Comparison of ENCODE assay signal across 10 cellular contexts in genomic region chr22:30210235-30210831, GRCh38. TPM values are rescaled to one million over a fixed set of nuclear protein-coding genes. Genes with fewer than 3 reads are reported as not detected.
DNase-seq lines count a peak whose midpoint lies in the region; ATAC-seq and TF ChIP-seq lines count a peak whose summit lies in the region.
"Had no signal": no experiment of that assay in that cellular context is flagged by ENCODE, and none has a peak within 500 bp of the region (broad histone marks: within the 10 kb centered on the region; RNA-seq: fewer than 3 reads in every experiment).

No MANE protein-coding gene starts in this region.

- no peaks in the 10 kb centered on the region for H3K27me3 ChIP-seq in PC-3 (ENCODE audit: low read length)

- TF ChIP-seq CTCF in Calu3 (IDR thresholded peaks at IDR 0.05; ENCODE audit: unreplicated experiment): no peak
- no peak for TF ChIP-seq CTCF in PC-3 (conservative IDR thresholded peaks at IDR 0.05; ENCODE audit: low read depth, low read length)
- TF ChIP-seq CTCF in osteocyte (IDR thresholded peaks at IDR 0.05): no peak

- DNase-seq in Calu3 (peak; percentile 96), PC-3 (peak; percentile 97), osteocyte (ENCODE audit: extremely low spot score, unreplicated experiment) (no peak), iPS-NIHi11 (ENCODE audit: low spot score) (no peak), amniotic stem cell (lab: John Stamatoyannopoulos, UW) (no peak), SIG-M5 treated with dmso at 0.1 percent for 504 hours (lab: John Stamatoyannopoulos, UW; ENCODE audit: unreplicated experiment) (no peak)
- no peak for DNase-seq in stimulated activated naive B cell treated with anti-CD40 and anti-IgM and Interleukin-4, amounts not matched to agents 10 μg/mL and 1 μg/mL and 100 μg/mL, for 72 hours
- DNase-seq: activated CD8-positive, alpha-beta memory T cell treated with anti-CD3 and anti-CD28 coated beads, Interleukin-2, amount 10 ng/mL, durations not matched to agents 7 days and 5 days had no signal

- no peaks in the 10 kb centered on the region for H3K9me2 ChIP-seq in PC-3 (replicated peaks; ENCODE audit: low read length)

- H3K36me3 Mint-ChIP-seq in Calu3 (ENCODE audit: insufficient read depth, unreplicated experiment) (peaks cover 68% of the 10 kb centered on the region), osteocyte (ENCODE audit: unreplicated experiment) (no peaks in the 10 kb centered on the region)
- no peaks in the 10 kb centered on the region for H3K36me3 Mint-ChIP-seq in stimulated activated naive B cell treated with anti-CD40 and anti-IgM and Interleukin-4, amounts not matched to agents 10 μg/mL and 1 μg/mL and 100 μg/mL, for 72 hours
- H3K36me3 Mint-ChIP-seq: activated CD8-positive, alpha-beta memory T cell treated with anti-CD3 and anti-CD28 coated beads, Interleukin-2, amount 10 ng/mL, durations not matched to agents 7 days and 5 days had no signal

- peaks cover 84% of the 10 kb centered on the region for H3K4me1 ChIP-seq in PC-3 (ENCODE audit: insufficient read depth, low read length)

- no peaks in the 10 kb centered on the region for H3K27me3 Mint-ChIP-seq in Calu3 (ENCODE audit: unreplicated experiment)
- no peaks in the 10 kb centered on the region for H3K27me3 Mint-ChIP-seq in osteocyte (ENCODE audit: unreplicated experiment)
- H3K27me3 Mint-ChIP-seq in stimulated activated naive B cell treated with anti-CD40 and anti-IgM and Interleukin-4, amounts not matched to agents 10 μg/mL and 1 μg/mL and 100 μg/mL, for 72 hours: peaks cover 14 to 15% of the 10 kb centered on the region in 2 donors
- H3K27me3 Mint-ChIP-seq: activated CD8-positive, alpha-beta memory T cell treated with anti-CD3 and anti-CD28 coated beads, Interleukin-2, amount 10 ng/mL, durations not matched to agents 7 days and 5 days had no signal

- no TSS peak for BruUV-seq in Calu3 (replicated peaks; lab: Mats Ljungman, UMichigan)
- no TSS peak for BruUV-seq in PC-3 (replicated peaks; lab: Mats Ljungman, UMichigan)

- H3K36me3 ChIP-seq in PC-3 (ENCODE audit: low read depth, low read length): no peaks in the 10 kb centered on the region

- peak overlapping the region; percentile 63 for H3K4me2 ChIP-seq in PC-3 (ENCODE audit: low read length)
- H3K4me2 ChIP-seq: KMS-11 had no signal

- peak; percentile 52 for ATAC-seq in PC-3
- ATAC-seq in esophagus mucosa: peak; percentile 71
- ATAC-seq in stimulated activated naive B cell treated with anti-CD40 and anti-IgM and Interleukin-4, amounts not matched to agents 10 μg/mL and 1 μg/mL and 100 μg/mL, for 72 hours (replicated peaks): no peak
- ATAC-seq: activated CD8-positive, alpha-beta memory T cell treated with anti-CD3 and anti-CD28 coated beads, Interleukin-2, amount 10 ng/mL, durations not matched to agents 7 days and 5 days had no signal

- no peak overlapping the region for H2AFZ ChIP-seq in PC-3 (ENCODE audit: low read length)

- H3K9me3 Mint-ChIP-seq in Calu3 (ENCODE audit: low read depth, unreplicated experiment) (no peaks in the 10 kb centered on the region), osteocyte (ENCODE audit: unreplicated experiment) (no peaks in the 10 kb centered on the region)
- H3K9me3 Mint-ChIP-seq in stimulated activated naive B cell treated with anti-CD40 and anti-IgM and Interleukin-4, amounts not matched to agents 10 μg/mL and 1 μg/mL and 100 μg/mL, for 72 hours: no peaks in the 10 kb centered on the region

- H3K79me2 ChIP-seq in PC-3 (ENCODE audit: low read length): 0 out of 2 replicates have a peak, but pooled peaks cover 5% of the 10 kb centered on the region

- H3K4me3 Mint-ChIP-seq in Calu3 (ENCODE audit: low read depth, unreplicated experiment) (peak overlapping the region; percentile 43), osteocyte (ENCODE audit: unreplicated experiment) (no peak overlapping the region)
- no peak overlapping the region for H3K4me3 Mint-ChIP-seq in stimulated activated naive B cell treated with anti-CD40 and anti-IgM and Interleukin-4, amounts not matched to agents 10 μg/mL and 1 μg/mL and 100 μg/mL, for 72 hours
- H3K4me3 Mint-ChIP-seq: activated CD8-positive, alpha-beta memory T cell treated with anti-CD3 and anti-CD28 coated beads, Interleukin-2, amount 10 ng/mL, durations not matched to agents 7 days and 5 days had no signal

- no peaks in the 10 kb centered on the region for H3K9me3 ChIP-seq in PC-3 (ENCODE audit: low read length)

- peak overlapping the region; percentile 100 for H3K27ac ChIP-seq in PC-3 (ENCODE audit: low read length)
- H3K27ac ChIP-seq: KMS-11 had no signal

- H3K4me3 ChIP-seq in PC-3 (ENCODE audit: low read length): 0 out of 2 replicates have a peak overlapping the region, but pooled peaks have one; percentile 13

- H3K27ac Mint-ChIP-seq in Calu3 (ENCODE audit: unreplicated experiment): peak overlapping the region; percentile 99
- H3K27ac Mint-ChIP-seq in osteocyte (ENCODE audit: unreplicated experiment): peak overlapping the region; percentile 55
- no peak overlapping the region for H3K27ac Mint-ChIP-seq in stimulated activated naive B cell treated with anti-CD40 and anti-IgM and Interleukin-4, amounts not matched to agents 10 μg/mL and 1 μg/mL and 100 μg/mL, for 72 hours
- H3K27ac Mint-ChIP-seq: activated CD8-positive, alpha-beta memory T cell treated with anti-CD3 and anti-CD28 coated beads, Interleukin-2, amount 10 ng/mL, durations not matched to agents 7 days and 5 days had no signal

- POLR2A ChIA-PET in PC-3 (lab: Charles Lee; ENCODE audit: unreplicated experiment): interaction anchor here (0.5 to 1.1 kb wide), 9 partner anchors 8 to 102 kb away, joined by 3 to 15 read pairs (median 5); partner anchors contain the start of gene LIF

- peaks cover 82% of the 10 kb centered on the region for H3K4me1 Mint-ChIP-seq in Calu3 (ENCODE audit: low read depth, unreplicated experiment)
- H3K4me1 Mint-ChIP-seq in osteocyte (ENCODE audit: unreplicated experiment): peaks cover 67% of the 10 kb centered on the region
- H3K4me1 Mint-ChIP-seq in stimulated activated naive B cell treated with anti-CD40 and anti-IgM and Interleukin-4, amounts not matched to agents 10 μg/mL and 1 μg/mL and 100 μg/mL, for 72 hours: peaks cover 4 to 8% of the 10 kb centered on the region in 2 donors

- intact Hi-C loops in Calu3 (cut with micrococcal nuclease; ENCODE audit: unreplicated experiment) (loop anchor here (1.0 to 2.0 kb wide), 4 partner anchors 14 to 102 kb away; no protein-coding TSS in a partner anchor), PC-3 (cut with micrococcal nuclease) (loop anchor here (2.0 kb wide), 2 partner anchors 14 to 42 kb away; no protein-coding TSS in a partner anchor)

- CTCF ChIA-PET in Calu3 (lab: Charles Lee): interaction anchor here (1.0 to 3.1 kb wide), 9 partner anchors 15 to 102 kb away, joined by 3 to 16 read pairs (median 5); partner anchors contain the start of gene LIF
- CTCF ChIA-PET in PC-3 (lab: Charles Lee): interaction anchor here (0.6 kb wide), 1 partner anchor 215 kb away, joined by 3 read pairs; the partner anchor contains the start of gene MTFP1

- H3K9ac ChIP-seq in PC-3 (ENCODE audit: low read length): peak overlapping the region; percentile 96
- H3K9ac ChIP-seq: KMS-11 had no signal

- no peaks in the 10 kb centered on the region for H4K20me1 ChIP-seq in PC-3 (ENCODE audit: low read length)

- H3F3A ChIP-seq in PC-3 (ENCODE audit: low read length, unreplicated experiment): peaks cover 21% of the 10 kb centered on the region

RNA-seq across cellular contexts. Expression of gene LIF, which starts 36.2 kb away (rescaled TPM):
- total RNA-seq in Calu3 (2022): 202 and 260 TPM in 2 replicates
- total RNA-seq in PC-3 (2014; rRNA removed): 64.1 and 71.6 TPM in 2 replicates
- total RNA-seq in esophagus mucosa: 0.24 TPM
- total RNA-seq in osteocyte: 13.7 and 15.5 TPM in 2 replicates

RNA-seq across cellular contexts. Expression of gene OSM, which starts 56.3 kb away (rescaled TPM):
- total RNA-seq in Calu3 (2022): not detected in 2 replicates
- total RNA-seq in PC-3 (2014; rRNA removed): not detected in 2 replicates
- total RNA-seq in esophagus mucosa: 0.28 TPM
- not detected in 2 replicates for total RNA-seq in osteocyte

Comparison
In these comparisons a context has a peak if more than half of its experiments do, and no peak if none do; other contexts are left out.
1. DNase-seq: peak in Calu3 (single experiment) and PC-3 (single experiment); none in osteocyte (single experiment), iPS-NIHi11 (single experiment), stimulated activated naive B cell treated with anti-CD40 and anti-IgM and Interleukin-4, amounts not matched to agents 10 μg/mL and 1 μg/mL and 100 μg/mL, for 72 hours (single experiment), amniotic stem cell (single experiment) and SIG-M5 treated with dmso at 0.1 percent for 504 hours (single experiment).
2. ATAC-seq: peak in PC-3 (single experiment) and esophagus mucosa (single experiment); none in stimulated activated naive B cell treated with anti-CD40 and anti-IgM and Interleukin-4, amounts not matched to agents 10 μg/mL and 1 μg/mL and 100 μg/mL, for 72 hours (0 of 2).
3. RNA of gene LIF, which starts 36.2 kb away (total RNA-seq): 202 to 260 TPM in Calu3, 64.1 to 71.6 TPM in PC-3 and 13.7 to 15.5 TPM in osteocyte; 0.24 TPM in esophagus mucosa (single experiment); every median in the first group is over 10 times any median in the second.